Comparison of ENCODE assay signal across 26 cellular contexts in the genomic region with DNA sequence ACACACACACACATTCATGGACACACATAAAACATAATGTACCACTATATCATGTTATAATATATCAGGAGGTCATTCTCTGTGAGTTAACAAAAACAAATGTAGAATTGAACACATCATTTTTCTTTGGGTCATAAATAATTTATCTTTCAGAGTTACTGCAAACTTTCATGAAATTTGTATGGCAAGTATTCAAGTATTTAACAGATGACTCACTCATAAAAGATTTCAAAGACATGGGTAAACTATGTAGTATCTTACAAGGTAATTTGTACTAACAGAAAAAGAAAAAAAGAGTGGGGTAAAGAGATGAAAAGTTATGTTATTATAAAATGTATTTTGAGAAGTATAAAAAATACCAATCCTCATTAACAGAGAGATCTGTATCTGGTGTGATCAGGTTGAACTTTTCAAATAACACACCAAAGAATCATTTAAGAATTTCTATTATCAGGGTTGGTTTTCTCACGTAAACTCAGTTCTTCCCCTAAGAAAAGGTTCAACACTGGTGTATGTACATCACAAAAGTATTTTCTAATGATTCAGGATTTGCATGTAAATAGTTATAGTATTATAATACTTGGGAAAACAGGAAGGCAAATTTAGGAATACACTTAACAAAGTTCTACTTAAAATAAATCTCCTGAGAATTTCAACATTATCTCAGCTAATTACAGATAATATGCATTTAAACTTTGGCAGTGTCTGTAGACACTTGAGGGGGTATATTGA.
DNase-seq lines count a peak whose midpoint lies in the region; ATAC-seq and TF ChIP-seq lines count a peak whose summit lies in the region.
"Had no signal": no experiment of that assay in that cellular context is flagged by ENCODE, and none has a peak within 500 bp of the region (broad histone marks: within the 10 kb centered on the region; RNA-seq: fewer than 3 reads in every experiment).

No MANE protein-coding gene starts in this region.

- no peak overlapping the region for H2AFZ ChIP-seq in PC-3 (ENCODE audit: low read length)

- H3K9ac ChIP-seq in PC-3 (ENCODE audit: low read length): no peak overlapping the region
- H3K9ac ChIP-seq: KMS-11 had no signal

- POLR2A ChIA-PET in PC-3 (lab: Charles Lee; ENCODE audit: unreplicated experiment): no interaction called here

- DNase-seq in ELR (ENCODE audit: low read depth) (peak; percentile 64), PC-3 (peak; percentile 55), dedifferentiated amniotic fluid mesenchymal stem cell (ENCODE audit: extremely low spot score) (peak; percentile 24), kidney glomerular epithelial cell (lab: John Stamatoyannopoulos, UW) (peak; percentile 6), cortex of kidney (lab: John Stamatoyannopoulos, UW) (no peak), progenitor cell of endocrine pancreas (ENCODE audit: low spot score, unreplicated experiment) (no peak)
- DNase-seq: activated CD4-positive, alpha-beta T cell treated with anti-CD3 and anti-CD28 coated beads for 48 hours; activated T-cell treated with anti-CD3 and anti-CD28 coated beads, Interleukin-2, amount 50 U/mL, for 4 hours; CD4-positive, alpha-beta memory T cell; DMS 273 treated with DMSO at 0.1 percent for 48 hours; heart right ventricle; midbrain; naive thymus-derived CD8-positive, alpha-beta T cell; NCI-H146; NCI-H510A treated with DMSO at 0.1 percent for 48 hours; NK-92 treated with Interleukin-12 subunit alpha and Interleukin-12 subunit beta, amount 100 ng/mL, for 24 hours; occipital lobe; right cardiac atrium; spleen; stimulated activated CD4-positive, alpha-beta T cell treated with anti-CD3 and anti-CD28 coated beads, Interleukin-4, amount 100 ng/mL, for 1 hour; T-helper 17 cell had no signal

- H3K79me2 ChIP-seq in PC-3 (ENCODE audit: low read length): no peaks in the 10 kb centered on the region

- no peaks in the 10 kb centered on the region for H3K9me3 ChIP-seq in PC-3 (ENCODE audit: low read length)
- H3K9me3 ChIP-seq: spleen, suprapubic skin had no signal

- H3K36me3 ChIP-seq in PC-3 (ENCODE audit: low read depth, low read length): no peaks in the 10 kb centered on the region
- H3K36me3 ChIP-seq: cardiac muscle cell, heart right ventricle, spleen, suprapubic skin had no signal

- H3K36me3 Mint-ChIP-seq in progenitor cell of endocrine pancreas (ENCODE audit: insufficient read depth): no peaks in the 10 kb centered on the region
- H3K36me3 Mint-ChIP-seq: CD4-positive, alpha-beta memory T cell; naive thymus-derived CD8-positive, alpha-beta T cell; stimulated activated memory B cell treated with anti-CD40 and anti-IgM and Interleukin-4, amounts not matched to agents 10 μg/mL and 1 μg/mL and 100 μg/mL, for 72 hours had no signal

- H3K27ac ChIP-seq in PC-3 (ENCODE audit: low read length): no peak overlapping the region
- H3K27ac ChIP-seq: cardiac muscle cell, heart right ventricle, KMS-11, spleen, suprapubic skin had no signal

- BruUV-seq in PC-3 (replicated peaks; lab: Mats Ljungman, UMichigan): no TSS peak

- no peaks in the 10 kb centered on the region for H3K27me3 Mint-ChIP-seq in progenitor cell of endocrine pancreas
- H3K27me3 Mint-ChIP-seq: CD4-positive, alpha-beta memory T cell; stimulated activated memory B cell treated with anti-CD40 and anti-IgM and Interleukin-4, amounts not matched to agents 10 μg/mL and 1 μg/mL and 100 μg/mL, for 72 hours; T-helper 17 cell had no signal

- no peak for TF ChIP-seq CTCF in PC-3 (conservative IDR thresholded peaks at IDR 0.05; ENCODE audit: low read depth, low read length)
- TF ChIP-seq CTCF in progenitor cell of endocrine pancreas (IDR thresholded peaks at IDR 0.05; ENCODE audit: unreplicated experiment): no peak

- H3K27ac Mint-ChIP-seq in progenitor cell of endocrine pancreas: no peak overlapping the region
- H3K27ac Mint-ChIP-seq: CD4-positive, alpha-beta memory T cell; naive thymus-derived CD8-positive, alpha-beta T cell; stimulated activated memory B cell treated with anti-CD40 and anti-IgM and Interleukin-4, amounts not matched to agents 10 μg/mL and 1 μg/mL and 100 μg/mL, for 72 hours; T-helper 17 cell had no signal

- H3K9me2 ChIP-seq in PC-3 (replicated peaks; ENCODE audit: low read length): no peaks in the 10 kb centered on the region

- H3K4me1 Mint-ChIP-seq in progenitor cell of endocrine pancreas (ENCODE audit: low read depth): no peaks in the 10 kb centered on the region
- H3K4me1 Mint-ChIP-seq: CD4-positive, alpha-beta memory T cell; naive thymus-derived CD8-positive, alpha-beta T cell; stimulated activated memory B cell treated with anti-CD40 and anti-IgM and Interleukin-4, amounts not matched to agents 10 μg/mL and 1 μg/mL and 100 μg/mL, for 72 hours; T-helper 17 cell had no signal

- intact Hi-C loops in PC-3 (cut with micrococcal nuclease): loop anchor here (1.0 kb wide), 1 partner anchor 22 kb away; no protein-coding TSS in a partner anchor

- no peak overlapping the region for H3K4me3 Mint-ChIP-seq in progenitor cell of endocrine pancreas (ENCODE audit: low read depth)
- H3K4me3 Mint-ChIP-seq: activated T-cell treated with anti-CD3 and anti-CD28 coated beads, Interleukin-2, amount 50 U/mL, for 4 hours; CD4-positive, alpha-beta memory T cell; naive thymus-derived CD8-positive, alpha-beta T cell; stimulated activated memory B cell treated with anti-CD40 and anti-IgM and Interleukin-4, amounts not matched to agents 10 μg/mL and 1 μg/mL and 100 μg/mL, for 72 hours; T-helper 17 cell had no signal

- no peak overlapping the region for H3K4me2 ChIP-seq in PC-3 (ENCODE audit: low read length)
- H3K4me2 ChIP-seq: KMS-11 had no signal

- H3F3A ChIP-seq in PC-3 (ENCODE audit: low read length, unreplicated experiment): no peaks in the 10 kb centered on the region

- ATAC-seq in PC-3 (peak; percentile 79), GM19023 (IDR thresholded peaks at IDR 0.05; ENCODE audit: unreplicated experiment) (no peak)
- ATAC-seq: activated T-cell treated with anti-CD3 and anti-CD28 coated beads, Interleukin-2, amount 50 U/mL, for 4 hours; heart right ventricle; naive thymus-derived CD8-positive, alpha-beta T cell; right cardiac atrium; stimulated activated memory B cell treated with anti-CD40 and anti-IgM and Interleukin-4, amounts not matched to agents 10 μg/mL and 1 μg/mL and 100 μg/mL, for 72 hours; T-helper 17 cell had no signal

- peaks cover 3% of the 10 kb centered on the region for H3K9me3 Mint-ChIP-seq in progenitor cell of endocrine pancreas (ENCODE audit: low read depth)
- H3K9me3 Mint-ChIP-seq: activated T-cell treated with anti-CD3 and anti-CD28 coated beads, Interleukin-2, amount 50 U/mL, for 4 hours; stimulated activated memory B cell treated with anti-CD40 and anti-IgM and Interleukin-4, amounts not matched to agents 10 μg/mL and 1 μg/mL and 100 μg/mL, for 72 hours had no signal

- H3K4me1 ChIP-seq in PC-3 (ENCODE audit: insufficient read depth, low read length): 0 out of 2 replicates have a peak, but pooled peaks cover 5% of the 10 kb centered on the region
- H3K4me1 ChIP-seq: heart right ventricle, spleen, suprapubic skin had no signal

- H4K20me1 ChIP-seq in PC-3 (ENCODE audit: low read length): no peaks in the 10 kb centered on the region

- H3K4me3 ChIP-seq in PC-3 (ENCODE audit: low read length): no peak overlapping the region
- H3K4me3 ChIP-seq: cardiac muscle cell, heart right ventricle, spleen, suprapubic skin had no signal

- CTCF ChIA-PET in PC-3 (lab: Charles Lee): no interaction called here

- no peaks in the 10 kb centered on the region for H3K27me3 ChIP-seq in PC-3 (ENCODE audit: low read length)
- H3K27me3 ChIP-seq: cardiac muscle cell, heart right ventricle, spleen, suprapubic skin had no signal

Comparison
In these comparisons a context has a peak if more than half of its experiments do, and no peak if none do; other contexts are left out.
1. DNase-seq: peak in ELR (single experiment), PC-3 (single experiment), dedifferentiated amniotic fluid mesenchymal stem cell (single experiment) and kidney glomerular epithelial cell (single experiment); none in cortex of kidney (single experiment) and progenitor cell of endocrine pancreas (single experiment).